ENCODE assay signal across 18 cellular contexts in genomic region chr13:77701305-77701704, GRCh38. TPM values are rescaled to one million over a fixed set of nuclear protein-coding genes. Genes with fewer than 3 reads are reported as not detected.
"Had no signal": no experiment of that assay in that cellular context is flagged by ENCODE, and none has a peak within 500 bp of the region (broad histone marks: within the 10 kb centered on the region; RNA-seq: fewer than 3 reads in every experiment).

No MANE protein-coding gene starts in this region.

- DNase-seq: activated CD4-positive, alpha-beta T cell treated with anti-CD3 and anti-CD28 coated beads, Interleukin-2, amount 50 U/mL, for 4 hours; activated CD4-positive, CD25-positive, alpha-beta regulatory T cell treated with anti-CD3 and anti-CD28 coated beads, Interleukin-2, amount 50 U/mL, for 72 hours; activated naive CD4-positive, alpha-beta T cell treated with Interleukin-2 at 50 U/mL for 16 hours; anterior cingulate cortex; cerebellar nuclear complex; endodermal cell; mesenchymal stem cell; natural killer cell; right cardiac atrium; T-helper 9 cell; testis; upper lobe of left lung had no signal

- H3K27me3 ChIP-seq: testis, upper lobe of left lung had no signal

- H3K27me3 Mint-ChIP-seq: activated T-helper 17 cell treated with anti-CD3 and anti-CD28 coated beads, Interleukin-2, amount 50 U/mL, for 72 hours; stimulated activated naive CD8-positive, alpha-beta T cell treated with anti-CD3 and anti-CD28 coated beads, Interleukin-15, Interleukin-2, amounts not matched to agents 100 ng/mL and 50 ng/mL, for 24 hours had no signal

- FAIRE-seq: keratinocyte had no signal

- H3K4me3 ChIP-seq: gastroesophageal sphincter, prostate gland, testis, upper lobe of left lung had no signal

- H3K9me3 ChIP-seq: gastroesophageal sphincter, prostate gland, testis, upper lobe of left lung had no signal

- H3K9me3 Mint-ChIP-seq: activated T-helper 17 cell treated with anti-CD3 and anti-CD28 coated beads, Interleukin-2, amount 50 U/mL, for 72 hours; dendritic cell treated with granulocyte-macrophage colony-stimulating factor and Interleukin-4, amounts not matched to agents 40 ng/mL and 50 ng/mL, for 4 days; endodermal cell; natural killer cell; stimulated activated naive CD8-positive, alpha-beta T cell treated with anti-CD3 and anti-CD28 coated beads, Interleukin-15, Interleukin-2, amounts not matched to agents 100 ng/mL and 50 ng/mL, for 24 hours had no signal

- H3K36me3 ChIP-seq: gastroesophageal sphincter, prostate gland, upper lobe of left lung had no signal

- H3K27ac Mint-ChIP-seq: activated T-helper 17 cell treated with anti-CD3 and anti-CD28 coated beads, Interleukin-2, amount 50 U/mL, for 72 hours; dendritic cell treated with granulocyte-macrophage colony-stimulating factor and Interleukin-4, amounts not matched to agents 40 ng/mL and 50 ng/mL, for 4 days; endodermal cell; natural killer cell; stimulated activated naive CD8-positive, alpha-beta T cell treated with anti-CD3 and anti-CD28 coated beads, Interleukin-15, Interleukin-2, amounts not matched to agents 100 ng/mL and 50 ng/mL, for 24 hours had no signal

- H3K4me1 ChIP-seq: prostate gland had no signal

- H3K36me3 Mint-ChIP-seq: natural killer cell had no signal

- ATAC-seq: activated T-helper 17 cell treated with anti-CD3 and anti-CD28 coated beads, Interleukin-2, amount 50 U/mL, for 72 hours; gastroesophageal sphincter; natural killer cell; right cardiac atrium had no signal

- H3K27ac ChIP-seq: gastroesophageal sphincter, prostate gland, testis, upper lobe of left lung had no signal

- H3K4me3 Mint-ChIP-seq: activated T-helper 17 cell treated with anti-CD3 and anti-CD28 coated beads, Interleukin-2, amount 50 U/mL, for 72 hours; dendritic cell treated with granulocyte-macrophage colony-stimulating factor and Interleukin-4, amounts not matched to agents 40 ng/mL and 50 ng/mL, for 4 days; endodermal cell; stimulated activated naive CD8-positive, alpha-beta T cell treated with anti-CD3 and anti-CD28 coated beads, Interleukin-15, Interleukin-2, amounts not matched to agents 100 ng/mL and 50 ng/mL, for 24 hours had no signal

RNA-seq across cellular contexts. Expression of gene SLAIN1, which starts 3.8 kb away (rescaled TPM):
- polyA plus RNA-seq: keratinocyte had no signal
